Comparison of ENCODE assay signal across 2 cellular contexts in genomic region chr16:3566990-3567389, GRCh38.
TF ChIP-seq lines count a peak whose summit lies in the region.

No MANE protein-coding gene starts in this region.

TF ChIP-seq in WTC11, 78 proteins besides CTCF, POLR2A, EP300 and RAD21:
- TF ChIP-seq ZNF671 (CRISPR knock-in tag; IDR thresholded peaks at IDR 0.05) (no peak), ARID4B (CRISPR knock-in tag; IDR thresholded peaks at IDR 0.05; ENCODE audit: borderline replicate concordance) (no peak), ZNF423 (CRISPR knock-in tag; IDR thresholded peaks at IDR 0.05) (no peak), ZNF263 (CRISPR knock-in tag; IDR thresholded peaks at IDR 0.05; ENCODE audit: low read depth) (no peak), SMAD3 (CRISPR knock-in tag; IDR thresholded peaks at IDR 0.05; ENCODE audit: borderline replicate concordance) (no peak), NR3C1 (CRISPR knock-in tag; conservative IDR thresholded peaks at IDR 0.05; ENCODE audit: low read depth) (no peak)
- TF ChIP-seq, protein P1, sequence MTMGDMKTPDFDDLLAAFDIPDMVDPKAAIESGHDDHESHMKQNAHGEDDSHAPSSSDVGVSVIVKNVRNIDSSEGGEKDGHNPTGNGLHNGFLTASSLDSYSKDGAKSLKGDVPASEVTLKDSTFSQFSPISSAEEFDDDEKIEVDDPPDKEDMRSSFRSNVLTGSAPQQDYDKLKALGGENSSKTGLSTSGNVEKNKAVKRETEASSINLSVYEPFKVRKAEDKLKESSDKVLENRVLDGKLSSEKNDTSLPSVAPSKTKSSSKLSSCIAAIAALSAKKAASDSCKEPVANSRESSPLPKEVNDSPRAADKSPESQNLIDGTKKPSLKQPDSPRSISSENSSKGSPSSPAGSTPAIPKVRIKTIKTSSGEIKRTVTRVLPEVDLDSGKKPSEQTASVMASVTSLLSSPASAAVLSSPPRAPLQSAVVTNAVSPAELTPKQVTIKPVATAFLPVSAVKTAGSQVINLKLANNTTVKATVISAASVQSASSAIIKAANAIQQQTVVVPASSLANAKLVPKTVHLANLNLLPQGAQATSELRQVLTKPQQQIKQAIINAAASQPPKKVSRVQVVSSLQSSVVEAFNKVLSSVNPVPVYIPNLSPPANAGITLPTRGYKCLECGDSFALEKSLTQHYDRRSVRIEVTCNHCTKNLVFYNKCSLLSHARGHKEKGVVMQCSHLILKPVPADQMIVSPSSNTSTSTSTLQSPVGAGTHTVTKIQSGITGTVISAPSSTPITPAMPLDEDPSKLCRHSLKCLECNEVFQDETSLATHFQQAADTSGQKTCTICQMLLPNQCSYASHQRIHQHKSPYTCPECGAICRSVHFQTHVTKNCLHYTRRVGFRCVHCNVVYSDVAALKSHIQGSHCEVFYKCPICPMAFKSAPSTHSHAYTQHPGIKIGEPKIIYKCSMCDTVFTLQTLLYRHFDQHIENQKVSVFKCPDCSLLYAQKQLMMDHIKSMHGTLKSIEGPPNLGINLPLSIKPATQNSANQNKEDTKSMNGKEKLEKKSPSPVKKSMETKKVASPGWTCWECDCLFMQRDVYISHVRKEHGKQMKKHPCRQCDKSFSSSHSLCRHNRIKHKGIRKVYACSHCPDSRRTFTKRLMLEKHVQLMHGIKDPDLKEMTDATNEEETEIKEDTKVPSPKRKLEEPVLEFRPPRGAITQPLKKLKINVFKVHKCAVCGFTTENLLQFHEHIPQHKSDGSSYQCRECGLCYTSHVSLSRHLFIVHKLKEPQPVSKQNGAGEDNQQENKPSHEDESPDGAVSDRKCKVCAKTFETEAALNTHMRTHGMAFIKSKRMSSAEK (CRISPR knock-in tag; IDR thresholded peaks at IDR 0.05; ENCODE audit: borderline replicate concordance): no peak
- TF ChIP-seq, protein P2, sequence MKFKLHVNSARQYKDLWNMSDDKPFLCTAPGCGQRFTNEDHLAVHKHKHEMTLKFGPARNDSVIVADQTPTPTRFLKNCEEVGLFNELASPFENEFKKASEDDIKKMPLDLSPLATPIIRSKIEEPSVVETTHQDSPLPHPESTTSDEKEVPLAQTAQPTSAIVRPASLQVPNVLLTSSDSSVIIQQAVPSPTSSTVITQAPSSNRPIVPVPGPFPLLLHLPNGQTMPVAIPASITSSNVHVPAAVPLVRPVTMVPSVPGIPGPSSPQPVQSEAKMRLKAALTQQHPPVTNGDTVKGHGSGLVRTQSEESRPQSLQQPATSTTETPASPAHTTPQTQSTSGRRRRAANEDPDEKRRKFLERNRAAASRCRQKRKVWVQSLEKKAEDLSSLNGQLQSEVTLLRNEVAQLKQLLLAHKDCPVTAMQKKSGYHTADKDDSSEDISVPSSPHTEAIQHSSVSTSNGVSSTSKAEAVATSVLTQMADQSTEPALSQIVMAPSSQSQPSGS (CRISPR knock-in tag; IDR thresholded peaks at IDR 0.05; ENCODE audit: borderline replicate concordance, low read depth): no peak

TF ChIP-seq in HepG2, 621 proteins besides CTCF, POLR2A, EP300 and RAD21:
- TF ChIP-seq SIN3A (IDR thresholded peaks at IDR 0.05; ENCODE audit: borderline replicate concordance, low read depth, low read length): no peak
- no peak for TF ChIP-seq TGIF2 (CRISPR knock-in tag; IDR thresholded peaks at IDR 0.05)
- no peak for TF ChIP-seq ZNF746 (CRISPR knock-in tag; IDR thresholded peaks at IDR 0.05)
- TF ChIP-seq KDM4B (CRISPR knock-in tag; IDR thresholded peaks at IDR 0.05): no peak
- TF ChIP-seq HOXA7 (CRISPR knock-in tag; IDR thresholded peaks at IDR 0.05): no peak
- TF ChIP-seq PAX8 (CRISPR knock-in tag; IDR thresholded peaks at IDR 0.05; ENCODE audit: borderline replicate concordance): no peak
- TF ChIP-seq CENPBD1 (CRISPR knock-in tag; IDR thresholded peaks at IDR 0.05; ENCODE audit: borderline replicate concordance, low read depth): no peak
- TF ChIP-seq ZNF782 (CRISPR knock-in tag; IDR thresholded peaks at IDR 0.05; ENCODE audit: borderline replicate concordance): no peak
- TF ChIP-seq ZNF710 (CRISPR knock-in tag; IDR thresholded peaks at IDR 0.05; ENCODE audit: borderline replicate concordance): no peak
- TF ChIP-seq PCBP1 (IDR thresholded peaks at IDR 0.05; ENCODE audit: borderline replicate concordance, low read depth, low read length): no peak
- TF ChIP-seq GMEB1 (CRISPR knock-in tag; IDR thresholded peaks at IDR 0.05; ENCODE audit: borderline replicate concordance): no peak
- no peak for TF ChIP-seq DR1 (CRISPR knock-in tag; IDR thresholded peaks at IDR 0.05)
- TF ChIP-seq THAP9 (CRISPR knock-in tag; IDR thresholded peaks at IDR 0.05; ENCODE audit: borderline replicate concordance): no peak
- no peak for TF ChIP-seq RBFOX2 (IDR thresholded peaks at IDR 0.05; ENCODE audit: low read depth, low read length)
- TF ChIP-seq CENPX (CRISPR knock-in tag; IDR thresholded peaks at IDR 0.05): no peak
- TF ChIP-seq CBFB (CRISPR knock-in tag; IDR thresholded peaks at IDR 0.05): no peak
TF ChIP-seq in HepG2: peak in this region for 0.
